ENCODE assay signal across 12 cellular contexts in the genomic region with DNA sequence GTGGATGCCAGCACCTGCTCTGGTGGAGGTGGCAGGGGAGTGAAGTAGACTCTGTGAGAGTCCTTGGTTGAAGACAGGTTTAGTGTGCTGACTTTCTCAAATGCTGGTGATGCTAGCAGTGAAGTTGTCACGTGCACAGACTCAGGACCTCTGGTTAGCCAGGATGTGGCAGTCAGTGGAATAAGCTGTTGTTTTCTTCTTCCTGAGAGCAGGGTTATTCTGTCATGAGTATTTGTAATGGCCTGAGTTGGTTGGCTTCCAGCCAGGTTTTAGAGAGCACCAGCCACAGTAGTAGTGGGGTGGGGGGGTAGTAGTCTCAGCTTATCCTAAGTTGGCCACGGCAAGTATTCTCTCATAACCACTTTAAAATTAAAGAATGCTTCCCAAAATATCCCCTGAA.
DNase-seq lines count a peak whose midpoint lies in the region; TF ChIP-seq lines count a peak whose summit lies in the region.
"Had no signal": no experiment of that assay in that cellular context is flagged by ENCODE, and none has a peak within 500 bp of the region (broad histone marks: within the 10 kb centered on the region; RNA-seq: fewer than 3 reads in every experiment).

No MANE protein-coding gene starts in this region.

- no peak overlapping the region for H3K4me3 Mint-ChIP-seq in activated T-cell treated with anti-CD3 and anti-CD28 coated beads, Interleukin-2, amount 50 U/mL, for 24 hours
- H3K4me3 Mint-ChIP-seq in activated naive CD8-positive, alpha-beta T cell treated with anti-CD3 and anti-CD28 coated beads for 36 hours, result no peak overlapping the region
- no peak overlapping the region for H3K4me3 Mint-ChIP-seq in neural progenitor cell
- H3K4me3 Mint-ChIP-seq: B cell had no signal

- peak overlapping the region; percentile 56 for H3K27ac Mint-ChIP-seq in activated T-cell treated with anti-CD3 and anti-CD28 coated beads, Interleukin-2, amount 50 U/mL, for 24 hours
- peak overlapping the region; percentile 66 for H3K27ac Mint-ChIP-seq in activated naive CD8-positive, alpha-beta T cell treated with anti-CD3 and anti-CD28 coated beads for 36 hours
- H3K27ac Mint-ChIP-seq in neural progenitor cell, result no peak overlapping the region
- H3K27ac Mint-ChIP-seq: B cell had no signal

- H4K20me1 ChIP-seq in neural progenitor cell (ENCODE audit: low read depth), result no peaks in the 10 kb centered on the region
- no peaks in the 10 kb centered on the region for H4K20me1 ChIP-seq in hepatocyte (ENCODE audit: insufficient read depth, poor library complexity, severe bottlenecking)

- no peaks in the 10 kb centered on the region for H3K27me3 Mint-ChIP-seq in activated T-cell treated with anti-CD3 and anti-CD28 coated beads, Interleukin-2, amount 50 U/mL, for 24 hours
- peaks cover 8% of the 10 kb centered on the region for H3K27me3 Mint-ChIP-seq in activated naive CD8-positive, alpha-beta T cell treated with anti-CD3 and anti-CD28 coated beads for 36 hours
- peaks cover 2% of the 10 kb centered on the region for H3K27me3 Mint-ChIP-seq in neural progenitor cell (ENCODE audit: insufficient read depth, low read depth)

- H3K36me3 ChIP-seq in neural progenitor cell (no peaks in the 10 kb centered on the region), hepatocyte (replicated peaks; ENCODE audit: insufficient read depth, low read depth) (no peaks in the 10 kb centered on the region)
- H3K36me3 ChIP-seq: vagina had no signal

- H3K4me2 ChIP-seq in neural progenitor cell (no peak overlapping the region), hepatocyte (no peak overlapping the region)

- TF ChIP-seq CTCF in NB4 (IDR thresholded peaks at IDR 0.05; ENCODE audit: low read depth, low read length), result no peak
- no peak for TF ChIP-seq CTCF in neural progenitor cell (IDR thresholded peaks at IDR 0.05)
- no peak for TF ChIP-seq CTCF in hepatocyte (IDR thresholded peaks at IDR 0.05; ENCODE audit: poor library complexity)

- H3K79me2 ChIP-seq in neural progenitor cell (ENCODE audit: low read depth) (no peaks in the 10 kb centered on the region), hepatocyte (no peaks in the 10 kb centered on the region)

- 63% methylated on average over 2 of the region's 2 CpGs for WGBS in hepatocyte (ENCODE audit: low lambda C conversion rate, missing lambda C conversion rate)

- no peaks in the 10 kb centered on the region for H3F3A ChIP-seq in neural progenitor cell (ENCODE audit: low read depth)

- no peaks in the 10 kb centered on the region for H3K4me1 ChIP-seq in neural progenitor cell
- H3K4me1 ChIP-seq in hepatocyte (ENCODE audit: insufficient read depth), result no peaks in the 10 kb centered on the region
- H3K4me1 ChIP-seq: vagina had no signal

- H3K4me3 ChIP-seq in NB4 (ENCODE audit: low read depth, low read length) (no peak overlapping the region), neural progenitor cell (no peak overlapping the region), hepatocyte (no peak overlapping the region)
- H3K4me3 ChIP-seq: vagina had no signal

- no peak overlapping the region for H3K9ac ChIP-seq in neural progenitor cell

- H3K27me3 ChIP-seq in neural progenitor cell (no peaks in the 10 kb centered on the region), hepatocyte (no peaks in the 10 kb centered on the region)
- H3K27me3 ChIP-seq: vagina had no signal

- no peaks in the 10 kb centered on the region for H3K9me2 ChIP-seq in hepatocyte (replicated peaks; ENCODE audit: insufficient read depth)

- H3K9me3 ChIP-seq in neural progenitor cell (ENCODE audit: low read depth), result no peaks in the 10 kb centered on the region
- H3K9me3 ChIP-seq in hepatocyte (ENCODE audit: low read depth), result no peaks in the 10 kb centered on the region
- H3K9me3 ChIP-seq: vagina had no signal

- no peaks in the 10 kb centered on the region for H3K36me3 Mint-ChIP-seq in activated T-cell treated with anti-CD3 and anti-CD28 coated beads, Interleukin-2, amount 50 U/mL, for 24 hours (ENCODE audit: low read depth)
- H3K36me3 Mint-ChIP-seq in activated naive CD8-positive, alpha-beta T cell treated with anti-CD3 and anti-CD28 coated beads for 36 hours, result peaks cover 7% of the 10 kb centered on the region
- H3K36me3 Mint-ChIP-seq in neural progenitor cell, result no peaks in the 10 kb centered on the region

- no peak for TF ChIP-seq POLR2A in NB4 (IDR thresholded peaks at IDR 0.05; ENCODE audit: extremely low read depth, insufficient read length)

- H3K4me1 Mint-ChIP-seq in activated T-cell treated with anti-CD3 and anti-CD28 coated beads, Interleukin-2, amount 50 U/mL, for 24 hours (ENCODE audit: low read depth), result peaks cover 16% of the 10 kb centered on the region
- peaks cover 21% of the 10 kb centered on the region for H3K4me1 Mint-ChIP-seq in activated naive CD8-positive, alpha-beta T cell treated with anti-CD3 and anti-CD28 coated beads for 36 hours
- H3K4me1 Mint-ChIP-seq in neural progenitor cell, result no peaks in the 10 kb centered on the region

- peak overlapping the region; percentile 51 for H2AFZ ChIP-seq in neural progenitor cell (replicated peaks)
- no peak overlapping the region for H2AFZ ChIP-seq in hepatocyte

- no peak for DNase-seq in activated T-cell treated with anti-CD3 and anti-CD28 coated beads, Interleukin-2, amount 50 U/mL, for 24 hours
- no peak for DNase-seq in activated T-cell treated with anti-CD3 and anti-CD28 coated beads, Interleukin-2, amount 50 U/mL, for 48 hours
- peak; percentile 15 for DNase-seq in NB4 (ENCODE audit: low read depth)
- no peak for DNase-seq in activated naive CD8-positive, alpha-beta T cell treated with anti-CD3 and anti-CD28 coated beads for 36 hours
- DNase-seq in neural progenitor cell (ENCODE audit: low spot score), result no peak
- no peak for DNase-seq in T1000 (lab: John Stamatoyannopoulos, UW)
- no peak for DNase-seq in hepatocyte (ENCODE audit: low spot score)
- DNase-seq in effector CD4-positive, alpha-beta T cell, result no peak
- DNase-seq: head of caudate nucleus, retina had no signal

- H3K9me3 Mint-ChIP-seq in activated T-cell treated with anti-CD3 and anti-CD28 coated beads, Interleukin-2, amount 50 U/mL, for 24 hours, result no peaks in the 10 kb centered on the region
- peaks cover 4% of the 10 kb centered on the region for H3K9me3 Mint-ChIP-seq in activated naive CD8-positive, alpha-beta T cell treated with anti-CD3 and anti-CD28 coated beads for 36 hours
- H3K9me3 Mint-ChIP-seq in neural progenitor cell, result peaks cover 9% of the 10 kb centered on the region

- H3K27ac ChIP-seq in neural progenitor cell (no peak overlapping the region), hepatocyte (no peak overlapping the region)
- H3K27ac ChIP-seq: vagina had no signal
